1 cellular context compared by ENCODE assay signal in genomic region chr20:39049148-39049547, GRCh38.
TF ChIP-seq lines count a peak whose summit lies in the region.

No MANE protein-coding gene starts in this region.

TF ChIP-seq in H1, 55 proteins besides CTCF, POLR2A, EP300 and RAD21 (continued from another document):
- no peak for TF ChIP-seq SP4 (IDR thresholded peaks at IDR 0.05; ENCODE audit: low read length)
- TF ChIP-seq HDAC6 (IDR thresholded peaks at IDR 0.05; ENCODE audit: low read depth, low read length): no peak
- TF ChIP-seq BRCA1 (IDR thresholded peaks at IDR 0.05; ENCODE audit: low read depth, low read length): no peak
- TF ChIP-seq KDM5A (IDR thresholded peaks at IDR 0.05; ENCODE audit: low read length): no peak
